Comparison of ENCODE assay signal across 8 cellular contexts in the genomic region with DNA sequence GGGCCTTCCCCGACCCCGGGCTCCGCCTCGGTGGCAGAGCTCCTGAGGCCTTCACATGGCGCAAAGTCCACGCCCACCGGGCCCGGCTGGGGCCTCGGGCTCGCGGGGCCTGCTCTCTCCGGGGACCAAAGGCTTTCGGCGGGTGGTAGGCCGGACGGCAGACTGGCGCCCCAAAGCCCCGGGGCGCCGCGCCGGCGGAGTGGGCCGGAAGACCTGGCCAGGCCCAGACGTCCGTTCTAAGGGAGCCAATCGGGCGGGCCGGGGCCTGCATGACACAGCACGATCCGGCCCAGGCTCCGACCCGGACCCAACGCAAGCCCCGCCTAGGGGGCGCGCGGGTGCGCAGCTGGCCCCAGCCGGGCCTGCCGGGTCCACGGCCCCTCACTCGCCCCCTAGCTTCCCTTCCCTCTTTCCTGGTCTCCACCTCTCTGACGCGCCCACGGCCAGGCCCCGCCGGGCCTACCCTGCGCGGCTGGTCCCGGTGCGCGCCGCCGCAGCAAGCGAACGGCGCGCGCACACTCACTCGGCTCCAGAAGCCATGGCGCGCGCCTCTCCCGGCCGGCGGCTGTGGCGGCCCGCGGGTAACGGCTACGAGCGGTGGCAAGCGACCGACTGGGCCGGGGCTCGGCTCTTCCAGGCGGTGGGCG. TPM values are rescaled to one million over a fixed set of nuclear protein-coding genes. Genes with fewer than 3 reads are reported as not detected.
DNase-seq lines count a peak whose midpoint lies in the region; ATAC-seq and TF ChIP-seq lines count a peak whose summit lies in the region.

No MANE protein-coding gene starts in this region.

- 0 to 1% methylated on average over 60 to 79 of the region's 79 CpGs for WGBS in lung, 2 donors

- DNase-seq in NCI-H510A (lab: John Stamatoyannopoulos, UW) (peak; percentile 64), ecto neural progenitor cell (ENCODE audit: low spot score) (peak; percentile 89), lung (ENCODE audit: low spot score) (peak; percentile 83)
- DNase-seq in activated CD4-positive, alpha-beta memory T cell treated with anti-CD3 and anti-CD28 coated beads for 36 hours, result peak; percentile 81
- DNase-seq in stimulated activated CD4-positive, alpha-beta T cell treated with anti-CD3 and anti-CD28 coated beads, TNF-alpha, amount 100 ng/mL, for 24 hours (ENCODE audit: low read depth in 3 of 3), result peak; percentile 46 to 75 (median 59)

- H3K27ac Mint-ChIP-seq in activated CD4-positive, alpha-beta memory T cell treated with anti-CD3 and anti-CD28 coated beads for 36 hours, result peak overlapping the region; percentile 99

- intact Hi-C loops in activated CD4-positive, alpha-beta memory T cell treated with anti-CD3 and anti-CD28 coated beads for 36 hours (cut with micrococcal nuclease), result loop anchor here (1.0 to 10.0 kb wide), 9 partner anchors 8 to 663 kb away; a partner anchor contains a TSS

- no peaks in the 10 kb centered on the region for H3K9me3 ChIP-seq in BLaER1 treated with 17β-estradiol and CSF1 and Interleukin-3, amounts not matched to agents 10 nM and 100 nM (replicated peaks in 1 of 11)
- no peaks in the 10 kb centered on the region for H3K9me3 ChIP-seq in lung (ENCODE audit: control insufficient read depth in 2 of 2, insufficient read depth in 1 of 2, low read length in 1 of 2)

- H3K27ac ChIP-seq in BLaER1 treated with 17β-estradiol and CSF1 and Interleukin-3, amounts not matched to agents 10 nM and 100 nM, result peak overlapping the region; percentile 97 to 100 (median 99)
- peak overlapping the region; percentile 100 for H3K27ac ChIP-seq in lung (ENCODE audit: low read depth in 1 of 2, low read length in 1 of 2)

- peaks cover 49 to 80% (median 74%) of the 10 kb centered on the region in 11 experiments for H3K36me3 ChIP-seq in BLaER1 treated with 17β-estradiol and CSF1 and Interleukin-3, amounts not matched to agents 10 nM and 100 nM
- peaks cover 10 to 12% of the 10 kb centered on the region in 2 donors for H3K36me3 ChIP-seq in lung (ENCODE audit: control insufficient read depth in 2 of 2, insufficient read depth in 2 of 2, low read length in 2 of 2)

- H3K36me3 Mint-ChIP-seq in activated CD4-positive, alpha-beta memory T cell treated with anti-CD3 and anti-CD28 coated beads for 36 hours, result peaks cover 64% of the 10 kb centered on the region

- peaks cover 19 to 45% (median 31%) of the 10 kb centered on the region in 10 experiments for H3K4me1 ChIP-seq in BLaER1 treated with 17β-estradiol and CSF1 and Interleukin-3, amounts not matched to agents 10 nM and 100 nM
- peaks cover 6 to 18% of the 10 kb centered on the region in 2 donors for H3K4me1 ChIP-seq in lung (ENCODE audit: control insufficient read depth in 2 of 2, insufficient read depth in 2 of 2, low read length in 2 of 2)

- ATAC-seq in GM19043 (IDR thresholded peaks at IDR 0.05; ENCODE audit: low read depth, unreplicated experiment), result peak; percentile 46
- ATAC-seq in HG03354 (IDR thresholded peaks at IDR 0.05; ENCODE audit: poor library complexity, severe bottlenecking, unreplicated experiment), result peak; percentile 67
- ATAC-seq in lung (ENCODE audit: insufficient read depth, low FRiP score), result peak; percentile 83

- peaks cover 54% of the 10 kb centered on the region for H3K4me1 Mint-ChIP-seq in activated CD4-positive, alpha-beta memory T cell treated with anti-CD3 and anti-CD28 coated beads for 36 hours (ENCODE audit: low read depth)

- H3K4me3 Mint-ChIP-seq in activated CD4-positive, alpha-beta memory T cell treated with anti-CD3 and anti-CD28 coated beads for 36 hours, result peak overlapping the region; percentile 92

- peak overlapping the region; percentile 97 to 99 (median 98) for H3K9ac ChIP-seq in BLaER1 treated with 17β-estradiol and CSF1 and Interleukin-3, amounts not matched to agents 10 nM and 100 nM

- H3K27me3 ChIP-seq in BLaER1 treated with 17β-estradiol and CSF1 and Interleukin-3, amounts not matched to agents 10 nM and 100 nM, result no peaks in the 10 kb centered on the region
- no peaks in the 10 kb centered on the region for H3K27me3 ChIP-seq in lung (ENCODE audit: control insufficient read depth, insufficient read depth)

- POLR2A ChIA-PET in activated CD4-positive, alpha-beta memory T cell treated with anti-CD3 and anti-CD28 coated beads for 36 hours (lab: Charles Lee), result interaction anchor here (0.7 to 2.9 kb wide), 19 partner anchors 8 to 548 kb away, joined by 3 to 37 read pairs (median 5); a partner anchor contains a TSS

- peak; percentile 15 for TF ChIP-seq CTCF in lung (IDR thresholded peaks at IDR 0.05; ENCODE audit: control extremely low read depth, extremely low read depth)

- peaks cover 49 to 56% (median 51%) of the 10 kb centered on the region in 11 experiments for H4K20me1 ChIP-seq in BLaER1 treated with 17β-estradiol and CSF1 and Interleukin-3, amounts not matched to agents 10 nM and 100 nM

- CTCF ChIA-PET in activated CD4-positive, alpha-beta memory T cell treated with anti-CD3 and anti-CD28 coated beads for 36 hours (lab: Charles Lee), result interaction anchor here (0.6 to 3.6 kb wide), 13 partner anchors 8 to 187 kb away, joined by 3 to 36 read pairs (median 3); a partner anchor contains a TSS

- no peaks in the 10 kb centered on the region for H3K9me3 Mint-ChIP-seq in activated CD4-positive, alpha-beta memory T cell treated with anti-CD3 and anti-CD28 coated beads for 36 hours

- peaks cover 2% of the 10 kb centered on the region for H3K27me3 Mint-ChIP-seq in activated CD4-positive, alpha-beta memory T cell treated with anti-CD3 and anti-CD28 coated beads for 36 hours

- peak overlapping the region; percentile 80 to 99 (median 96) for H3K4me2 ChIP-seq in BLaER1 treated with 17β-estradiol and CSF1 and Interleukin-3, amounts not matched to agents 10 nM and 100 nM

- peak overlapping the region; percentile 78 to 96 (median 84) for H3K4me3 ChIP-seq in BLaER1 treated with 17β-estradiol and CSF1 and Interleukin-3, amounts not matched to agents 10 nM and 100 nM
- H3K4me3 ChIP-seq in lung, result peak overlapping the region; percentile 95

RNA-seq across cellular contexts. Expression of a gene that starts 0.5 kb away (rescaled TPM):
- 100 to 1,000 TPM; 283 to 292 TPM for total RNA-seq in activated CD4-positive, alpha-beta memory T cell treated with anti-CD3 and anti-CD28 coated beads for 36 hours
- total RNA-seq in lung, result 100 to 1,000 TPM; 164 to 249 TPM
- polyA plus RNA-seq in lung, result 100 to 1,000 TPM in 1 of 2 donors, 10 to 100 TPM in 1; 58.5 to 193 TPM

RNA-seq across cellular contexts. Expression of a gene that starts 7.8 kb away (rescaled TPM):
- 100 to 1,000 TPM; 103 to 107 TPM for total RNA-seq in activated CD4-positive, alpha-beta memory T cell treated with anti-CD3 and anti-CD28 coated beads for 36 hours
- 10 to 100 TPM; 15.2 to 15.4 TPM for total RNA-seq in lung
- 10 to 100 TPM in 1 of 2 donors, 1 to 10 TPM in 1; 7.2 to 20.6 TPM for polyA plus RNA-seq in lung

RNA-seq across cellular contexts. Expression of a gene that starts 24.5 kb away (rescaled TPM):
- 10 to 100 TPM; 19.3 to 20.9 TPM for total RNA-seq in activated CD4-positive, alpha-beta memory T cell treated with anti-CD3 and anti-CD28 coated beads for 36 hours
- 10 to 100 TPM; 20.4 to 38.1 TPM for total RNA-seq in lung
- 10 to 100 TPM; 13.8 to 20.0 TPM for polyA plus RNA-seq in lung

RNA-seq across cellular contexts. Expression of a gene that starts 31.0 kb away (rescaled TPM):
- total RNA-seq in activated CD4-positive, alpha-beta memory T cell treated with anti-CD3 and anti-CD28 coated beads for 36 hours, result 100 to 1,000 TPM; 162 TPM
- total RNA-seq in lung, result 10 to 100 TPM; 64.9 to 96.5 TPM
- 100 to 1,000 TPM in 1 of 2 donors, 10 to 100 TPM in 1; 50.3 to 116 TPM for polyA plus RNA-seq in lung

RNA-seq across cellular contexts. Expression of a gene that starts 43.7 kb away (rescaled TPM):
- total RNA-seq in activated CD4-positive, alpha-beta memory T cell treated with anti-CD3 and anti-CD28 coated beads for 36 hours, result 1 to 10 TPM; 9.1 to 9.6 TPM
- 10 to 100 TPM in 1 of 2 donors, 1 to 10 TPM in 1; 9.5 to 31.9 TPM for total RNA-seq in lung
- 10 to 100 TPM; 14.0 to 32.0 TPM for polyA plus RNA-seq in lung

Comparison
In these comparisons a context has a peak if more than half of its experiments do, and no peak if none do; other contexts are left out.
1. Peak in every context shown above with its lines: DNase-seq, ATAC-seq, H3K4me3 ChIP-seq and H3K27ac ChIP-seq.
2. RNA of a gene that starts 7.8 kb away (total RNA-seq): 103 to 107 TPM in activated CD4-positive, alpha-beta memory T cell treated with anti-CD3 and anti-CD28 coated beads for 36 hours; 15.2 to 15.4 TPM in lung; every median in the first group is over 4 times any median in the second.